ENCODE assay signal across 18 cellular contexts in the genomic region with DNA sequence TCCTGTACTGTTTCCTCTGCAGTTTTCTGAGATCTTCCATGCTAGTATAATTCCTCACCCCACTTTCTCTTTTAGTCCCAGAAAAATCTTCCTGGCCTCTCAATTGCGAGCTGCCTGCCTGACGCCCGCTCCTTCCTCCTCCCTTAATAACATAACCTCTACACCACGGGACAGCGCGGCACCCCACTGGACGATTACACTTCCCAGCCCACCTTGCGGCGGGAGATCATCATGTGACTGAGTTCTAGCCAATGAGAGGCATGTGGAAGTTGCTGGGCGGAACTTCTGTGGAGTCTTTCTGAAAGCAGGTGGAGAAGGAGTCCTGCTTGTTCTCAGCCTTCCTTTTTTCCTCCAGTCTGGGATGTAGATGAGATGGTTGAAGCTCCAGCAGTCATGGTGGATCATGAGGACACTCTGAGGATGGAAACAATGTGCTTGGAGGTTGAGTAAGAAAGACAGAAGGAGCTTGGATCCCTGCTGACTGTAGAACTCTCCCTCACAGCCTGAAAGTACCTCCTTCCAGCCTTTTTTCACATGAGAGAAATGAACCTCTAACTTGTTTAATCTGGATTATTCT.
"Had no signal": no experiment of that assay in that cellular context is flagged by ENCODE, and none has a peak within 500 bp of the region (broad histone marks: within the 10 kb centered on the region; RNA-seq: fewer than 3 reads in every experiment).

No MANE protein-coding gene starts in this region.

- DNase-seq: activated CD4-positive, alpha-beta T cell treated with anti-CD3 and anti-CD28 coated beads for 4 hours; activated CD4-positive, alpha-beta T cell treated with anti-CD3 and anti-CD28 coated beads, Interleukin-2, amount 50 U/mL, for 48 hours; activated CD4-positive, CD25-positive, alpha-beta regulatory T cell; activated effector memory CD4-positive, alpha-beta T cell treated with Interleukin-2 at 50 U/mL for 16 hours; activated naive CD4-positive, alpha-beta T cell treated with anti-CD3 and anti-CD28 coated beads for 36 hours; activated T-cell treated with anti-CD3 and anti-CD28 coated beads, Interleukin-2, amount 50 U/mL, for 48 hours; body of pancreas; foreskin fibroblast; immature natural killer cell; left lung; naive thymus-derived CD8-positive, alpha-beta T cell; sigmoid colon; stimulated activated CD4-positive, alpha-beta T cell treated with anti-CD3 and anti-CD28 coated beads, Interleukin-4, amount 100 ng/mL, for 1 hour; stimulated activated naive CD4-positive, alpha-beta T cell treated with Interleukin-2 at 50 U/mL for 16 hours had no signal

- H3K4me3 ChIP-seq: body of pancreas, left lung, neural progenitor cell, sigmoid colon had no signal

- H3K36me3 Mint-ChIP-seq: immature natural killer cell, mesothelial cell of epicardium, neural progenitor cell had no signal

- H3K4me3 Mint-ChIP-seq: activated naive CD4-positive, alpha-beta T cell treated with anti-CD3 and anti-CD28 coated beads for 36 hours; immature natural killer cell; mesothelial cell of epicardium; naive thymus-derived CD8-positive, alpha-beta T cell; neural progenitor cell; T-helper 1 cell treated with Interleukin-12 subunit alpha and Interleukin-12 subunit beta and Interleukin-4 antibody, amounts not matched to agents 30 μg/mL and 1 μg/mL, for 36 hours had no signal

- H3K4me2 ChIP-seq: neural progenitor cell had no signal

- H3K9ac ChIP-seq: neural progenitor cell had no signal

- ATAC-seq: body of pancreas; left lung; naive thymus-derived CD8-positive, alpha-beta T cell had no signal

- H3K4me1 Mint-ChIP-seq: immature natural killer cell; naive thymus-derived CD8-positive, alpha-beta T cell had no signal

- H3K27ac ChIP-seq: body of pancreas, epithelial cell of prostate, left lung, neural progenitor cell, sigmoid colon had no signal

- H3K27me3 ChIP-seq: body of pancreas, sigmoid colon had no signal

- H3K27ac Mint-ChIP-seq: activated naive CD4-positive, alpha-beta T cell treated with anti-CD3 and anti-CD28 coated beads for 36 hours; immature natural killer cell; mesothelial cell of epicardium; neural progenitor cell; T-helper 1 cell treated with Interleukin-12 subunit alpha and Interleukin-12 subunit beta and Interleukin-4 antibody, amounts not matched to agents 30 μg/mL and 1 μg/mL, for 36 hours had no signal

- H3K9me3 ChIP-seq: body of pancreas, left lung, sigmoid colon had no signal

- H3K9me3 Mint-ChIP-seq: activated naive CD4-positive, alpha-beta T cell treated with anti-CD3 and anti-CD28 coated beads for 36 hours; T-helper 1 cell treated with Interleukin-12 subunit alpha and Interleukin-12 subunit beta and Interleukin-4 antibody, amounts not matched to agents 30 μg/mL and 1 μg/mL, for 36 hours had no signal

- H3K36me3 ChIP-seq: left lung, neural progenitor cell, sigmoid colon had no signal

- H2AFZ ChIP-seq: neural progenitor cell had no signal

- H3K4me1 ChIP-seq: left lung, neural progenitor cell, sigmoid colon had no signal
